In genomic region chr20:49635171-49635570, GRCh38 we compare ENCODE assay signal across 14 cellular contexts.
DNase-seq lines count a peak whose midpoint lies in the region; ATAC-seq and TF ChIP-seq lines count a peak whose summit lies in the region.
"Had no signal": no experiment of that assay in that cellular context is flagged by ENCODE, and none has a peak within 500 bp of the region (broad histone marks: within the 10 kb centered on the region; RNA-seq: fewer than 3 reads in every experiment).

No MANE protein-coding gene starts in this region.

- peaks cover 31% of the 10 kb centered on the region for H3K36me3 Mint-ChIP-seq in activated T-cell treated with anti-CD3 and anti-CD28 coated beads, Interleukin-2, amount 50 U/mL, for 4 hours (ENCODE audit: insufficient read depth)

- no peaks in the 10 kb centered on the region for H3K27me3 Mint-ChIP-seq in activated T-cell treated with anti-CD3 and anti-CD28 coated beads, Interleukin-2, amount 50 U/mL, for 4 hours (ENCODE audit: low read depth)
- H3K27me3 Mint-ChIP-seq: naive thymus-derived CD8-positive, alpha-beta T cell had no signal

- H3K4me1 Mint-ChIP-seq in activated T-cell treated with anti-CD3 and anti-CD28 coated beads, Interleukin-2, amount 50 U/mL, for 4 hours (ENCODE audit: low read depth), result peaks cover 1% of the 10 kb centered on the region

- WGBS in heart left ventricle, 4 donors, result 66 to 71% (median 69%) methylated on average over 16 of the region's 16 CpGs
- 67 to 70% methylated on average over 16 of the region's 16 CpGs for WGBS in lower leg skin, 2 donors

- H3K4me3 ChIP-seq in BE2C (ENCODE audit: low read depth, low read length) (no peak overlapping the region), heart left ventricle (no peak overlapping the region), lower leg skin (ENCODE audit: low read depth, poor library complexity, severe bottlenecking) (no peak overlapping the region), upper lobe of right lung (no peak overlapping the region)
- H3K4me3 ChIP-seq: skin epidermis had no signal

- TF ChIP-seq POLR2A in heart left ventricle (IDR thresholded peaks at IDR 0.05) (no peak), lower leg skin (IDR thresholded peaks at IDR 0.05) (no peak)

- ATAC-seq in heart left ventricle, result peak; percentile 48 to 73 (median 60)
- no peak for ATAC-seq in upper lobe of right lung
- ATAC-seq in activated T-cell treated with anti-CD3 and anti-CD28 coated beads, Interleukin-2, amount 50 U/mL, for 4 hours, result no peak
- ATAC-seq in GM21786 (IDR thresholded peaks at IDR 0.05; ENCODE audit: unreplicated experiment), result no peak
- ATAC-seq: naive thymus-derived CD8-positive, alpha-beta T cell had no signal

- H3K27ac ChIP-seq in heart left ventricle, result peak overlapping the region in 10 of 12 donors; percentile 20 to 71 (median 46)
- no peak overlapping the region for H3K27ac ChIP-seq in upper lobe of right lung
- H3K27ac ChIP-seq: HL-60 had no signal

- H3K27me3 ChIP-seq in BE2C (no peaks in the 10 kb centered on the region), heart left ventricle (no peaks in the 10 kb centered on the region), upper lobe of right lung (no peaks in the 10 kb centered on the region)

- H3K4me1 ChIP-seq in BE2C, result peaks cover 25% of the 10 kb centered on the region
- H3K4me1 ChIP-seq in heart left ventricle, result peaks cover 0 to 43% (median 4%) of the 10 kb centered on the region in 12 donors
- peaks cover 27% of the 10 kb centered on the region for H3K4me1 ChIP-seq in upper lobe of right lung

- no peak overlapping the region for H3K4me3 Mint-ChIP-seq in activated T-cell treated with anti-CD3 and anti-CD28 coated beads, Interleukin-2, amount 50 U/mL, for 4 hours
- H3K4me3 Mint-ChIP-seq: naive thymus-derived CD8-positive, alpha-beta T cell had no signal

- TF ChIP-seq CTCF in BE2C (IDR thresholded peaks at IDR 0.05; ENCODE audit: low read depth, low read length), result no peak
- TF ChIP-seq CTCF in heart left ventricle (IDR thresholded peaks at IDR 0.05), result no peak
- no peak for TF ChIP-seq CTCF in lower leg skin (IDR thresholded peaks at IDR 0.05)
- TF ChIP-seq CTCF in upper lobe of right lung (IDR thresholded peaks at IDR 0.05), result no peak

- DNase-seq in BE2C (peak; percentile 84), NCI-H2227 treated with DMSO at 0.1 percent for 48 hours (lab: John Stamatoyannopoulos, UW) (peak; percentile 10), heart left ventricle (peak; percentile 41 to 75 (median 64)), occipital lobe (lab: John Stamatoyannopoulos, UW) (peak; percentile 22), lower leg skin (ENCODE audit: low spot score in 2 of 2) (no peak), upper lobe of right lung (no peak)
- no peak for DNase-seq in activated T-cell treated with anti-CD3 and anti-CD28 coated beads, Interleukin-2, amount 50 U/mL, for 4 hours
- DNase-seq: activated CD4-positive, CD25-positive, alpha-beta regulatory T cell treated with anti-CD3 and anti-CD28 coated beads, Interleukin-2, amount 50 U/mL, for 72 hours; Calu3; naive thymus-derived CD8-positive, alpha-beta T cell; NCI-H1930 had no signal

- H3K9me3 ChIP-seq in BE2C, result no peaks in the 10 kb centered on the region
- H3K9me3 ChIP-seq in heart left ventricle, result no peaks in the 10 kb centered on the region
- H3K9me3 ChIP-seq in upper lobe of right lung, result no peaks in the 10 kb centered on the region

- intact Hi-C loops in heart left ventricle (cut with DNase I), result loop anchor here in 2 of 10 donors (5.0 kb wide), 1 partner anchor 77 kb away; the partner anchor contains the start of gene B4GALT5 (in 2 of the 2)
- intact Hi-C loops in lower leg skin (cut with DNase I; ENCODE audit: low total_unique reads), result no loop called here
- intact Hi-C loops in upper lobe of right lung (cut with DNase I), result no loop called here

- H3K9me3 Mint-ChIP-seq in activated T-cell treated with anti-CD3 and anti-CD28 coated beads, Interleukin-2, amount 50 U/mL, for 4 hours, result no peaks in the 10 kb centered on the region
- H3K9me3 Mint-ChIP-seq: naive thymus-derived CD8-positive, alpha-beta T cell had no signal

- H3K36me3 ChIP-seq in BE2C, result peaks cover 52% of the 10 kb centered on the region
- H3K36me3 ChIP-seq in heart left ventricle, result peaks cover 0 to 74% (median 58%) of the 10 kb centered on the region in 9 donors
- peaks cover 63% of the 10 kb centered on the region for H3K36me3 ChIP-seq in upper lobe of right lung

Comparison
In these comparisons a context has a peak if more than half of its experiments do, and no peak if none do; other contexts are left out.
1. DNase-seq: peak in BE2C (single experiment), NCI-H2227 treated with DMSO at 0.1 percent for 48 hours (single experiment), heart left ventricle (5 of 5) and occipital lobe (single experiment); none in lower leg skin (0 of 2), upper lobe of right lung (single experiment) and activated T-cell treated with anti-CD3 and anti-CD28 coated beads, Interleukin-2, amount 50 U/mL, for 4 hours (single experiment).
2. ATAC-seq: peak in heart left ventricle (4 of 4); none in upper lobe of right lung (single experiment), activated T-cell treated with anti-CD3 and anti-CD28 coated beads, Interleukin-2, amount 50 U/mL, for 4 hours (0 of 2) and GM21786 (single experiment).